25 cellular contexts compared by ENCODE assay signal in the genomic region with DNA sequence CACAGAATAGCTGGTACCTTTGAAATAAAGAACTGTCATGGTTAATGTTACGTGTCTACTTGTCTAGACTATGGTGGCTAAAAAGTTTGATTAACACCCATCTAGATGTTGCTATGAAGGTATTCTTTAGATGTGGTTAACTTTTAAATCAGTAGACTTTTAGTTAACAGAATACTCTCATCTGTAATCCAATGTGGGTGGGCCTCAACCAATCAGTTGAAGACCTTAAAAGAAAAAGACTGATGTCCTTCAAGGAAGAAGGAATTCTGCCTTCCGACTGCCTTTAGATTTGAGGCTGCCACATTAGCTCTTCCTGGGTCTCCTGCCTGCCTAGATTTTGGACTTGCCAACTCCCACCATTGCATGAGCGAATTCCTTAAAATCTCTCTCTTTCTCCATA.
"Had no signal": no experiment of that assay in that cellular context is flagged by ENCODE, and none has a peak within 500 bp of the region (broad histone marks: within the 10 kb centered on the region; RNA-seq: fewer than 3 reads in every experiment).

No MANE protein-coding gene starts in this region.

- H3K27ac ChIP-seq: stomach, suprapubic skin, testis, thoracic aorta, tibial artery, tibial nerve, transverse colon, upper lobe of left lung, upper lobe of right lung, uterus, vagina had no signal

- DNase-seq: stimulated activated CD4-positive, alpha-beta T cell treated with anti-CD3 and anti-CD28 coated beads, Interleukin-2, amount 100 ng/mL, for 48 hours; stimulated activated CD4-positive, alpha-beta T cell treated with anti-CD3 and anti-CD28 coated beads, Interleukin-4, amount 100 ng/mL, for 1 hour; stimulated activated CD4-positive, alpha-beta T cell treated with anti-CD3 and anti-CD28 coated beads, Interleukin-4, amount 100 ng/mL, for 24 hours; stimulated activated CD4-positive, alpha-beta T cell treated with anti-CD3 and anti-CD28 coated beads, Interleukin-4, amount 100 ng/mL, for 4 hours; stimulated activated CD8-positive, alpha-beta memory T cell treated with anti-CD3 and anti-CD28 coated beads, Interleukin-4, amount 100 ng/mL, for 48 hours; stimulated activated naive B cell treated with anti-CD40 and anti-IgM and Interleukin-4, amounts not matched to agents 10 μg/mL and 1 μg/mL and 100 μg/mL, for 72 hours; stimulated activated naive CD4-positive, alpha-beta T cell; stimulated activated naive CD4-positive, alpha-beta T cell treated with Interleukin-2 at 50 U/mL for 16 hours; stimulated activated naive CD8-positive, alpha-beta T cell treated with anti-CD3 and anti-CD28 coated beads, Interleukin-15, amount 100 ng/mL, for 72 hours; stimulated activated naive CD8-positive, alpha-beta T cell treated with anti-CD3 and anti-CD28 coated beads, Interleukin-15, Interleukin-2, amounts not matched to agents 100 U/mL and 50 U/mL, for 24 hours; stomach; substantia nigra; testis; tibial artery; transverse colon; trophoblast cell; upper lobe of left lung; upper lobe of right lung; uterus had no signal

- H3K27me3 ChIP-seq: stomach, suprapubic skin, testis, tibial artery, tibial nerve, transverse colon, upper lobe of left lung, upper lobe of right lung, uterus, vagina had no signal

- FAIRE-seq: urothelium cell line had no signal

- H3K4me3 ChIP-seq: stomach, suprapubic skin, testis, thoracic aorta, tibial artery, tibial nerve, transverse colon, upper lobe of left lung, upper lobe of right lung, uterus, vagina had no signal

- H3K9me3 ChIP-seq: stomach, suprapubic skin, testis, thoracic aorta, tibial artery, tibial nerve, transverse colon, upper lobe of left lung, upper lobe of right lung, uterus, vagina had no signal

- H3K36me3 ChIP-seq: stomach, suprapubic skin, thoracic aorta, tibial artery, tibial nerve, transverse colon, upper lobe of left lung, upper lobe of right lung, uterus, vagina had no signal

- ATAC-seq: stimulated activated memory B cell treated with anti-CD40 and anti-IgM and Interleukin-4, amounts not matched to agents 10 μg/mL and 1 μg/mL and 100 μg/mL, for 72 hours; stimulated activated naive B cell treated with anti-CD40 and anti-IgM and Interleukin-4, amounts not matched to agents 10 μg/mL and 1 μg/mL and 100 μg/mL, for 72 hours; stimulated activated naive CD8-positive, alpha-beta T cell treated with anti-CD3 and anti-CD28 coated beads, Interleukin-15, Interleukin-2, amounts not matched to agents 100 U/mL and 50 U/mL, for 24 hours; upper lobe of right lung had no signal
